ENCODE assay signal across 23 cellular contexts in genomic region chr1:99472893-99473292, GRCh38.
"Had no signal": no experiment of that assay in that cellular context is flagged by ENCODE, and none has a peak within 500 bp of the region (broad histone marks: within the 10 kb centered on the region; RNA-seq: fewer than 3 reads in every experiment).

No MANE protein-coding gene starts in this region.

- H3K4me2 ChIP-seq: neural progenitor cell had no signal

- H3K36me3 ChIP-seq: breast epithelium, left lung, lower lobe of right lung, neural progenitor cell, transverse colon had no signal

- H3K27ac ChIP-seq: breast epithelium, coronary artery, dorsolateral prefrontal cortex, left lung, lower lobe of right lung, neural progenitor cell, testis, transverse colon had no signal

- H3K27me3 ChIP-seq: breast epithelium, dorsolateral prefrontal cortex, left lung, neural progenitor cell, testis, transverse colon had no signal

- H3K9me3 ChIP-seq: breast epithelium, left lung, lower lobe of right lung, testis, transverse colon had no signal

- H2AFZ ChIP-seq: neural progenitor cell had no signal

- H3K4me3 ChIP-seq: breast epithelium, coronary artery, dorsolateral prefrontal cortex, left lung, lower lobe of right lung, neural progenitor cell, testis, transverse colon had no signal

- H3K9ac ChIP-seq: neural progenitor cell had no signal

- H3K4me1 ChIP-seq: breast epithelium, left lung, lower lobe of right lung, neural progenitor cell, testis, transverse colon had no signal

- DNase-seq: activated B cell treated with CpG ODN at 0.5 μM for 24 hours; activated CD4-positive, alpha-beta T cell treated with anti-CD3 and anti-CD28 coated beads, Interleukin-2, amount 50 U/mL, for 1 hour; activated CD8-positive, alpha-beta T cell treated with anti-CD3 and anti-CD28 coated beads for 36 hours; activated gamma-delta T cell treated with Interleukin-2 at 50 U/mL for 16 hours; activated naive CD4-positive, alpha-beta T cell treated with anti-CD3 and anti-CD28 coated beads, Interleukin-2, amount 50 U/mL, for 16 hours; activated T-cell treated with anti-CD3 and anti-CD28 coated beads, Interleukin-2, amount 50 U/mL, for 4 hours; amygdala; dorsolateral prefrontal cortex; effector memory CD4-positive, alpha-beta T cell; foreskin melanocyte; lower lobe of right lung; mesenchymal stem cell; natural killer cell; right cardiac atrium; stimulated activated CD4-positive, alpha-beta T cell treated with anti-CD3 and anti-CD28 coated beads, Interleukin-2, amount 100 ng/mL, for 48 hours; stimulated activated naive CD4-positive, alpha-beta T cell treated with Interleukin-2 at 50 U/mL for 16 hours; T-helper 9 cell; testis; transverse colon had no signal
